Comparison of ENCODE assay signal across 9 cellular contexts in genomic region chr4:21768349-21769310, GRCh38.
DNase-seq lines count a peak whose midpoint lies in the region; ATAC-seq, FAIRE-seq and TF ChIP-seq lines count a peak whose summit lies in the region.
"Had no signal": no experiment of that assay in that cellular context is flagged by ENCODE, and none has a peak within 500 bp of the region (broad histone marks: within the 10 kb centered on the region; RNA-seq: fewer than 3 reads in every experiment).

No MANE protein-coding gene starts in this region.

- no peaks in the 10 kb centered on the region for H3K4me1 Mint-ChIP-seq in activated CD4-positive, alpha-beta memory T cell treated with anti-CD3 and anti-CD28 coated beads for 36 hours (ENCODE audit: low read depth)
- H3K4me1 Mint-ChIP-seq: activated naive CD4-positive, alpha-beta T cell treated with anti-CD3 and anti-CD28 coated beads, Interleukin-2, amount 50 U/mL, for 24 hours had no signal

- no peak overlapping the region for H3K4me3 Mint-ChIP-seq in activated CD4-positive, alpha-beta memory T cell treated with anti-CD3 and anti-CD28 coated beads for 36 hours
- H3K4me3 Mint-ChIP-seq: activated naive CD4-positive, alpha-beta T cell treated with anti-CD3 and anti-CD28 coated beads, Interleukin-2, amount 50 U/mL, for 24 hours had no signal

- CTCF ChIA-PET in HCT116 (lab: Charles Lee) = interaction anchor here (2.4 kb wide), 1 partner anchor 995 kb away, joined by 7 read pairs; no protein-coding TSS in a partner anchor
- CTCF ChIA-PET in activated CD4-positive, alpha-beta memory T cell treated with anti-CD3 and anti-CD28 coated beads for 36 hours (lab: Charles Lee) = interaction anchor here (6.0 kb wide), 1 partner anchor 996 kb away, joined by 38 read pairs; no protein-coding TSS in a partner anchor

- H3K9me3 Mint-ChIP-seq in activated CD4-positive, alpha-beta memory T cell treated with anti-CD3 and anti-CD28 coated beads for 36 hours = no peaks in the 10 kb centered on the region
- H3K9me3 Mint-ChIP-seq: activated naive CD4-positive, alpha-beta T cell treated with anti-CD3 and anti-CD28 coated beads, Interleukin-2, amount 50 U/mL, for 24 hours had no signal

- in situ Hi-C loops in astrocyte of the cerebellum (cut with HindIII; ENCODE audit: low sequenced_read_pairs) = no loop called here

- no peaks in the 10 kb centered on the region for H3K4me1 ChIP-seq in HCT116 (ENCODE audit: control insufficient read depth in 1 of 2, insufficient read depth in 2 of 2, low read length in 2 of 2)

- peak; percentile 63 for ATAC-seq in HCT116

- H3K27me3 Mint-ChIP-seq in activated CD4-positive, alpha-beta memory T cell treated with anti-CD3 and anti-CD28 coated beads for 36 hours = no peaks in the 10 kb centered on the region

- TF ChIP-seq CTCF in HCT116 (IDR thresholded peaks at IDR 0.05 in 2 of 3, conservative IDR thresholded peaks at IDR 0.05 in 1 of 3; ENCODE audit: borderline replicate concordance in 1 of 3, insufficient read depth in 1 of 3, low read depth in 2 of 3, low read length in 2 of 3) = peak; percentile 54 to 67 (median 59); a peak in 5 of 6 replicates
- TF ChIP-seq CTCF in astrocyte of the cerebellum (IDR thresholded peaks at IDR 0.05; ENCODE audit: low read depth, low read length, missing control alignments) = peak; percentile 62
- peak; percentile 54 for TF ChIP-seq CTCF in kidney epithelial cell (IDR thresholded peaks at IDR 0.05; ENCODE audit: insufficient read depth, low read length, poor library complexity, severe bottlenecking)

- no peaks in the 10 kb centered on the region for H4K20me1 ChIP-seq in HCT116 (ENCODE audit: insufficient read depth)

- FAIRE-seq in GM12891 (lab: Jason Lieb, UNC) = no peak

- TF ChIP-seq RAD21 in HCT116 (IDR thresholded peaks at IDR 0.05; ENCODE audit: low read depth) = peak; percentile 75

- BruUV-seq in HCT116 (replicated peaks; lab: Mats Ljungman, UMichigan) = no TSS peak

- H3K4me3 ChIP-seq in HCT116 (replicated peaks in 1 of 2; ENCODE audit: low read depth in 1 of 2, low read length in 2 of 2) = no peak overlapping the region
- H3K4me3 ChIP-seq in astrocyte of the cerebellum (ENCODE audit: low read depth, low read length) = no peak overlapping the region
- no peak overlapping the region for H3K4me3 ChIP-seq in kidney epithelial cell (ENCODE audit: low read depth, low read length)

- no peak for TF ChIP-seq POLR2A in HCT116 (IDR thresholded peaks at IDR 0.05; ENCODE audit: borderline replicate concordance, extremely low read depth, insufficient read depth, insufficient read length)
- no peak for TF ChIP-seq POLR2A in GM12891 (IDR thresholded peaks at IDR 0.05; ENCODE audit: low read depth, low read length)

- no peaks in the 10 kb centered on the region for H3K9me3 ChIP-seq in HCT116 (ENCODE audit: control insufficient read depth in 1 of 2, insufficient read depth in 1 of 2, low read depth in 1 of 2, low read length in 2 of 2)

- POLR2A ChIA-PET in HCT116 (lab: Charles Lee) = interaction anchor here (1.1 kb wide), 1 partner anchor 995 kb away, joined by 3 read pairs; no protein-coding TSS in a partner anchor
- POLR2A ChIA-PET in activated CD4-positive, alpha-beta memory T cell treated with anti-CD3 and anti-CD28 coated beads for 36 hours (lab: Charles Lee) = interaction anchor here (0.9 kb wide), 1 partner anchor 996 kb away, joined by 3 read pairs; no protein-coding TSS in a partner anchor

- no peaks in the 10 kb centered on the region for H3K9me2 ChIP-seq in HCT116 (ENCODE audit: insufficient read depth)

- intact Hi-C loops in HCT116 (cut with micrococcal nuclease) = loop anchor here (1.0 to 5.0 kb wide), 3 partner anchors 256 to 1346 kb away; no protein-coding TSS in a partner anchor
- intact Hi-C loops in activated CD4-positive, alpha-beta memory T cell treated with anti-CD3 and anti-CD28 coated beads for 36 hours (cut with micrococcal nuclease) = loop anchor here (1.0 kb wide), 1 partner anchor 256 kb away; no protein-coding TSS in a partner anchor

- H3K36me3 ChIP-seq in HCT116 (ENCODE audit: control insufficient read depth in 1 of 2, insufficient read depth in 2 of 2, low read length in 2 of 2) (no peaks in the 10 kb centered on the region), kidney epithelial cell (ENCODE audit: control insufficient read depth, insufficient read depth, low read length) (no peaks in the 10 kb centered on the region)

- H3K36me3 Mint-ChIP-seq in activated CD4-positive, alpha-beta memory T cell treated with anti-CD3 and anti-CD28 coated beads for 36 hours = no peaks in the 10 kb centered on the region
- H3K36me3 Mint-ChIP-seq: activated naive CD4-positive, alpha-beta T cell treated with anti-CD3 and anti-CD28 coated beads, Interleukin-2, amount 50 U/mL, for 24 hours had no signal

- RAD21 ChIA-PET in HCT116 (lab: Charles Lee; ENCODE audit: low non-redundant PET in 1 of 2, low total read pairs in 2 of 2, uncharacterized antibody in 2 of 2, unreplicated experiment in 2 of 2) = no interaction called here

- H2AFZ ChIP-seq in HCT116 (ENCODE audit: low read depth, low read length, poor library complexity, severe bottlenecking) = no peak overlapping the region

- H3K4me2 ChIP-seq in HCT116 (ENCODE audit: low read length) = no peak overlapping the region

- DNase-seq in NCI-H510A treated with DMSO at 0.1 percent for 48 hours (lab: John Stamatoyannopoulos, UW) (peak; percentile 37), NCI-H510A (lab: John Stamatoyannopoulos, UW) (no peak), HCT116 (ENCODE audit: low read depth, low spot score) (peak; percentile 28), NCI-H2081 treated with DMSO at 0.1 percent for 48 hours (lab: John Stamatoyannopoulos, UW) (peak; percentile 42), astrocyte of the cerebellum (ENCODE audit: low read depth) (peak; percentile 34), kidney epithelial cell (ENCODE audit: low read depth) (no peak), GM12891 (ENCODE audit: insufficient read length, low spot score) (no peak)
- no peak for DNase-seq in activated CD4-positive, alpha-beta memory T cell treated with anti-CD3 and anti-CD28 coated beads for 36 hours

- H3K79me2 ChIP-seq in HCT116 (ENCODE audit: insufficient read depth, low read length) = no peaks in the 10 kb centered on the region

- no peak overlapping the region for H3K9ac ChIP-seq in HCT116 (ENCODE audit: low read length)

- H3K27ac ChIP-seq in HCT116 (ENCODE audit: low read depth, low read length) = no peak overlapping the region

- no peaks in the 10 kb centered on the region for H3K27me3 ChIP-seq in HCT116 (ENCODE audit: insufficient read depth, low read length)
- no peaks in the 10 kb centered on the region for H3K27me3 ChIP-seq in kidney epithelial cell (ENCODE audit: control insufficient read depth, insufficient read depth, low read length)

- no peak overlapping the region for H3K27ac Mint-ChIP-seq in activated CD4-positive, alpha-beta memory T cell treated with anti-CD3 and anti-CD28 coated beads for 36 hours
- H3K27ac Mint-ChIP-seq: activated naive CD4-positive, alpha-beta T cell treated with anti-CD3 and anti-CD28 coated beads, Interleukin-2, amount 50 U/mL, for 24 hours had no signal

TF ChIP-seq in HCT116, 20 proteins besides CTCF, POLR2A, EP300 and RAD21 (continues in another document):
- TF ChIP-seq JUND (IDR thresholded peaks at IDR 0.05) (no peak), ZFX (IDR thresholded peaks at IDR 0.05) (no peak), ZNF274 (IDR thresholded peaks at IDR 0.05; ENCODE audit: low read depth, low read length) (no peak), MAX (IDR thresholded peaks at IDR 0.05) (no peak), SIN3A (IDR thresholded peaks at IDR 0.05; ENCODE audit: low read depth) (no peak), SP1 (IDR thresholded peaks at IDR 0.05; ENCODE audit: low read depth) (no peak), EGR1 (IDR thresholded peaks at IDR 0.05; ENCODE audit: low read depth) (no peak), ATF3 (IDR thresholded peaks at IDR 0.05) (no peak), YY1 (IDR thresholded peaks at IDR 0.05; ENCODE audit: extremely low read depth, insufficient replicate concordance, low read depth, low read length) (no peak)

TF ChIP-seq in GM12891, 5 proteins besides CTCF, POLR2A, EP300 and RAD21:
- TF ChIP-seq POU2F2 (IDR thresholded peaks at IDR 0.05; ENCODE audit: low read depth, low read length) (no peak), TAF1 (IDR thresholded peaks at IDR 0.05; ENCODE audit: low read depth, low read length) (no peak), PAX5 (IDR thresholded peaks at IDR 0.05; ENCODE audit: insufficient read depth, low read length, severe bottlenecking) (no peak), POLR2AphosphoS5 (IDR thresholded peaks at IDR 0.05; ENCODE audit: low read depth, low read length) (no peak), SPI1 (IDR thresholded peaks at IDR 0.05; ENCODE audit: low read depth, low read length) (no peak)
TF ChIP-seq in GM12891: peak in this region for 0.

Comparison
In these comparisons a context has a peak if more than half of its experiments do, and no peak if none do; other contexts are left out.
1. DNase-seq: peak in NCI-H510A treated with DMSO at 0.1 percent for 48 hours (single experiment), HCT116 (single experiment), NCI-H2081 treated with DMSO at 0.1 percent for 48 hours (single experiment) and astrocyte of the cerebellum (single experiment); none in NCI-H510A (single experiment), kidney epithelial cell (single experiment), GM12891 (single experiment) and activated CD4-positive, alpha-beta memory T cell treated with anti-CD3 and anti-CD28 coated beads for 36 hours (single experiment).
2. Peak in every context shown above with its lines, with median percentiles within 50 percentile points of each other: CTCF ChIP-seq.